In the genomic region with DNA sequence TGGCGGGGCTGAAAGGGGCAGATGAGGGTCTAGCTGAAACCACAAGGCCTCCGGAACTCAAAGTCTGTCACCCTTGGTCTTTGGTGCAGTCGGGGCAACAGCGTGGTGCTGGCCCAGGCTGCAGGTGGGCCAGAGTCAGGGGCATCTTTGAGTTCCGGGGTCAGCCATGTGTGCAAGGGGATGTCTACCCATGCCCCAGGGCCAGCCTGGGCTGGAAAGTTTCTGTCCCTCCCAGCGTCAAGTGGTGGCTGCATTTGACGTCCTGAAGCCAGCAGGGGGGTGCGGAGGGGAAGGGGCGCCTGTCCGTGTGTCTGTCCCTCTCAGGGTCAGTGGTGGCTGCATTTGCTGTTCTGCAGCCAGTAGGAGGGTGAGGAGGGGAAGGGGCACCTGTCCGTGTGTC, we compare ENCODE assay signal across 2 cellular contexts.
TF ChIP-seq lines count a peak whose summit lies in the region.

No MANE protein-coding gene starts in this region.

TF ChIP-seq in HEK293, 187 proteins besides CTCF, POLR2A, EP300 and RAD21:
- no peak for TF ChIP-seq ZNF792 (tag by site-specific recombination; IDR thresholded peaks at IDR 0.05)
- no peak for TF ChIP-seq ZNF707 (tag by site-specific recombination; IDR thresholded peaks at IDR 0.05)
- TF ChIP-seq ZNF211 (tag by site-specific recombination; IDR thresholded peaks at IDR 0.05; ENCODE audit: low read depth) = no peak
- TF ChIP-seq ZBTB20 (tag by site-specific recombination; IDR thresholded peaks at IDR 0.05) = peak; percentile 74
- TF ChIP-seq, protein P1, sequence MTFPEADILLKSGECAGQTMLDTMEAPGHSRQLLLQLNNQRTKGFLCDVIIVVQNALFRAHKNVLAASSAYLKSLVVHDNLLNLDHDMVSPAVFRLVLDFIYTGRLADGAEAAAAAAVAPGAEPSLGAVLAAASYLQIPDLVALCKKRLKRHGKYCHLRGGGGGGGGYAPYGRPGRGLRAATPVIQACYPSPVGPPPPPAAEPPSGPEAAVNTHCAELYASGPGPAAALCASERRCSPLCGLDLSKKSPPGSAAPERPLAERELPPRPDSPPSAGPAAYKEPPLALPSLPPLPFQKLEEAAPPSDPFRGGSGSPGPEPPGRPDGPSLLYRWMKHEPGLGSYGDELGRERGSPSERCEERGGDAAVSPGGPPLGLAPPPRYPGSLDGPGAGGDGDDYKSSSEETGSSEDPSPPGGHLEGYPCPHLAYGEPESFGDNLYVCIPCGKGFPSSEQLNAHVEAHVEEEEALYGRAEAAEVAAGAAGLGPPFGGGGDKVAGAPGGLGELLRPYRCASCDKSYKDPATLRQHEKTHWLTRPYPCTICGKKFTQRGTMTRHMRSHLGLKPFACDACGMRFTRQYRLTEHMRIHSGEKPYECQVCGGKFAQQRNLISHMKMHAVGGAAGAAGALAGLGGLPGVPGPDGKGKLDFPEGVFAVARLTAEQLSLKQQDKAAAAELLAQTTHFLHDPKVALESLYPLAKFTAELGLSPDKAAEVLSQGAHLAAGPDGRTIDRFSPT (tag by site-specific recombination; IDR thresholded peaks at IDR 0.05) = no peak
- TF ChIP-seq GLIS2 (tag by site-specific recombination; IDR thresholded peaks at IDR 0.05) = peak; percentile 19; the same call in 1 of the 2 replicates
- TF ChIP-seq, protein P2, sequence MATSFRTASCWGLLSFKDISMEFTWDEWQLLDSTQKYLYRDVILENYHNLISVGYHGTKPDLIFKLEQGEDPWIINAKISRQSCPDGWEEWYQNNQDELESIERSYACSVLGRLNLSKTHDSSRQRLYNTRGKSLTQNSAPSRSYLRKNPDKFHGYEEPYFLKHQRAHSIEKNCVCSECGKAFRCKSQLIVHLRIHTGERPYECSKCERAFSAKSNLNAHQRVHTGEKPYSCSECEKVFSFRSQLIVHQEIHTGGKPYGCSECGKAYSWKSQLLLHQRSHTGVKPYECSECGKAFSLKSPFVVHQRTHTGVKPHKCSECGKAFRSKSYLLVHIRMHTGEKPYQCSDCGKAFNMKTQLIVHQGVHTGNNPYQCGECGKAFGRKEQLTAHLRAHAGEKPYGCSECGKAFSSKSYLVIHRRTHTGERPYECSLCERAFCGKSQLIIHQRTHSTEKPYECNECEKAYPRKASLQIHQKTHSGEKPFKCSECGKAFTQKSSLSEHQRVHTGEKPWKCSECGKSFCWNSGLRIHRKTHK (tag by site-specific recombination; IDR thresholded peaks at IDR 0.05) = no peak
- TF ChIP-seq, protein P3, sequence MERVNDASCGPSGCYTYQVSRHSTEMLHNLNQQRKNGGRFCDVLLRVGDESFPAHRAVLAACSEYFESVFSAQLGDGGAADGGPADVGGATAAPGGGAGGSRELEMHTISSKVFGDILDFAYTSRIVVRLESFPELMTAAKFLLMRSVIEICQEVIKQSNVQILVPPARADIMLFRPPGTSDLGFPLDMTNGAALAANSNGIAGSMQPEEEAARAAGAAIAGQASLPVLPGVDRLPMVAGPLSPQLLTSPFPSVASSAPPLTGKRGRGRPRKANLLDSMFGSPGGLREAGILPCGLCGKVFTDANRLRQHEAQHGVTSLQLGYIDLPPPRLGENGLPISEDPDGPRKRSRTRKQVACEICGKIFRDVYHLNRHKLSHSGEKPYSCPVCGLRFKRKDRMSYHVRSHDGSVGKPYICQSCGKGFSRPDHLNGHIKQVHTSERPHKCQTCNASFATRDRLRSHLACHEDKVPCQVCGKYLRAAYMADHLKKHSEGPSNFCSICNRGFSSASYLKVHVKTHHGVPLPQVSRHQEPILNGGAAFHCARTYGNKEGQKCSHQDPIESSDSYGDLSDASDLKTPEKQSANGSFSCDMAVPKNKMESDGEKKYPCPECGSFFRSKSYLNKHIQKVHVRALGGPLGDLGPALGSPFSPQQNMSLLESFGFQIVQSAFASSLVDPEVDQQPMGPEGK (tag by site-specific recombination; IDR thresholded peaks at IDR 0.05) = peak; percentile 11
- TF ChIP-seq, protein P4, sequence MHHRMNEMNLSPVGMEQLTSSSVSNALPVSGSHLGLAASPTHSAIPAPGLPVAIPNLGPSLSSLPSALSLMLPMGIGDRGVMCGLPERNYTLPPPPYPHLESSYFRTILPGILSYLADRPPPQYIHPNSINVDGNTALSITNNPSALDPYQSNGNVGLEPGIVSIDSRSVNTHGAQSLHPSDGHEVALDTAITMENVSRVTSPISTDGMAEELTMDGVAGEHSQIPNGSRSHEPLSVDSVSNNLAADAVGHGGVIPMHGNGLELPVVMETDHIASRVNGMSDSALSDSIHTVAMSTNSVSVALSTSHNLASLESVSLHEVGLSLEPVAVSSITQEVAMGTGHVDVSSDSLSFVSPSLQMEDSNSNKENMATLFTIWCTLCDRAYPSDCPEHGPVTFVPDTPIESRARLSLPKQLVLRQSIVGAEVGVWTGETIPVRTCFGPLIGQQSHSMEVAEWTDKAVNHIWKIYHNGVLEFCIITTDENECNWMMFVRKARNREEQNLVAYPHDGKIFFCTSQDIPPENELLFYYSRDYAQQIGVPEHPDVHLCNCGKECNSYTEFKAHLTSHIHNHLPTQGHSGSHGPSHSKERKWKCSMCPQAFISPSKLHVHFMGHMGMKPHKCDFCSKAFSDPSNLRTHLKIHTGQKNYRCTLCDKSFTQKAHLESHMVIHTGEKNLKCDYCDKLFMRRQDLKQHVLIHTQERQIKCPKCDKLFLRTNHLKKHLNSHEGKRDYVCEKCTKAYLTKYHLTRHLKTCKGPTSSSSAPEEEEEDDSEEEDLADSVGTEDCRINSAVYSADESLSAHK (tag by site-specific recombination; IDR thresholded peaks at IDR 0.05) = no peak
- TF ChIP-seq, protein P5, sequence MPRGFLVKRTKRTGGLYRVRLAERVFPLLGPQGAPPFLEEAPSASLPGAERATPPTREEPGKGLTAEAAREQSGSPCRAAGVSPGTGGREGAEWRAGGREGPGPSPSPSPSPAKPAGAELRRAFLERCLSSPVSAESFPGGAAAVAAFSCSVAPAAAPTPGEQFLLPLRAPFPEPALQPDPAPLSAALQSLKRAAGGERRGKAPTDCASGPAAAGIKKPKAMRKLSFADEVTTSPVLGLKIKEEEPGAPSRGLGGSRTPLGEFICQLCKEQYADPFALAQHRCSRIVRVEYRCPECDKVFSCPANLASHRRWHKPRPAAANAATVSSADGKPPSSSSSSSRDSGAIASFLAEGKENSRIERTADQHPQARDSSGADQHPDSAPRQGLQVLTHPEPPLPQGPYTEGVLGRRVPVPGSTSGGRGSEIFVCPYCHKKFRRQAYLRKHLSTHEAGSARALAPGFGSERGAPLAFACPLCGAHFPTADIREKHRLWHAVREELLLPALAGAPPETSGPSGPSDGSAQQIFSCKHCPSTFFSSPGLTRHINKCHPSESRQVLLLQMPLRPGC (tag by site-specific recombination; IDR thresholded peaks at IDR 0.05) = no peak
- no peak for TF ChIP-seq ZNF585B (tag by site-specific recombination; IDR thresholded peaks at IDR 0.05)
- TF ChIP-seq ZNF654 (tag by site-specific recombination; IDR thresholded peaks at IDR 0.05; ENCODE audit: low read depth) = no peak

TF ChIP-seq in GM12878, 131 proteins besides CTCF, POLR2A, EP300 and RAD21:
- no peak for TF ChIP-seq TBL1XR1 (IDR thresholded peaks at IDR 0.05; ENCODE audit: low read depth, low read length)
- TF ChIP-seq STAT1 (conservative IDR thresholded peaks at IDR 0.05) = no peak
- TF ChIP-seq, protein P6, sequence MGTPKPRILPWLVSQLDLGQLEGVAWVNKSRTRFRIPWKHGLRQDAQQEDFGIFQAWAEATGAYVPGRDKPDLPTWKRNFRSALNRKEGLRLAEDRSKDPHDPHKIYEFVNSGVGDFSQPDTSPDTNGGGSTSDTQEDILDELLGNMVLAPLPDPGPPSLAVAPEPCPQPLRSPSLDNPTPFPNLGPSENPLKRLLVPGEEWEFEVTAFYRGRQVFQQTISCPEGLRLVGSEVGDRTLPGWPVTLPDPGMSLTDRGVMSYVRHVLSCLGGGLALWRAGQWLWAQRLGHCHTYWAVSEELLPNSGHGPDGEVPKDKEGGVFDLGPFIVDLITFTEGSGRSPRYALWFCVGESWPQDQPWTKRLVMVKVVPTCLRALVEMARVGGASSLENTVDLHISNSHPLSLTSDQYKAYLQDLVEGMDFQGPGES (IDR thresholded peaks at IDR 0.05) = no peak
- TF ChIP-seq MYC (IDR thresholded peaks at IDR 0.05; ENCODE audit: insufficient read depth, insufficient read length, insufficient replicate concordance, low read length, severe bottlenecking) = peak; percentile 37
- TF ChIP-seq, protein P7, sequence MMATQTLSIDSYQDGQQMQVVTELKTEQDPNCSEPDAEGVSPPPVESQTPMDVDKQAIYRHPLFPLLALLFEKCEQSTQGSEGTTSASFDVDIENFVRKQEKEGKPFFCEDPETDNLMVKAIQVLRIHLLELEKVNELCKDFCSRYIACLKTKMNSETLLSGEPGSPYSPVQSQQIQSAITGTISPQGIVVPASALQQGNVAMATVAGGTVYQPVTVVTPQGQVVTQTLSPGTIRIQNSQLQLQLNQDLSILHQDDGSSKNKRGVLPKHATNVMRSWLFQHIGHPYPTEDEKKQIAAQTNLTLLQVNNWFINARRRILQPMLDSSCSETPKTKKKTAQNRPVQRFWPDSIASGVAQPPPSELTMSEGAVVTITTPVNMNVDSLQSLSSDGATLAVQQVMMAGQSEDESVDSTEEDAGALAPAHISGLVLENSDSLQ (IDR thresholded peaks at IDR 0.05) = no peak
- TF ChIP-seq TCF7 (IDR thresholded peaks at IDR 0.05; ENCODE audit: borderline replicate concordance) = no peak
- no peak for TF ChIP-seq ZNF274 (IDR thresholded peaks at IDR 0.05; ENCODE audit: insufficient read depth, insufficient read length)
- TF ChIP-seq TARDBP (IDR thresholded peaks at IDR 0.05; ENCODE audit: borderline replicate concordance) = no peak
- TF ChIP-seq, protein P8, sequence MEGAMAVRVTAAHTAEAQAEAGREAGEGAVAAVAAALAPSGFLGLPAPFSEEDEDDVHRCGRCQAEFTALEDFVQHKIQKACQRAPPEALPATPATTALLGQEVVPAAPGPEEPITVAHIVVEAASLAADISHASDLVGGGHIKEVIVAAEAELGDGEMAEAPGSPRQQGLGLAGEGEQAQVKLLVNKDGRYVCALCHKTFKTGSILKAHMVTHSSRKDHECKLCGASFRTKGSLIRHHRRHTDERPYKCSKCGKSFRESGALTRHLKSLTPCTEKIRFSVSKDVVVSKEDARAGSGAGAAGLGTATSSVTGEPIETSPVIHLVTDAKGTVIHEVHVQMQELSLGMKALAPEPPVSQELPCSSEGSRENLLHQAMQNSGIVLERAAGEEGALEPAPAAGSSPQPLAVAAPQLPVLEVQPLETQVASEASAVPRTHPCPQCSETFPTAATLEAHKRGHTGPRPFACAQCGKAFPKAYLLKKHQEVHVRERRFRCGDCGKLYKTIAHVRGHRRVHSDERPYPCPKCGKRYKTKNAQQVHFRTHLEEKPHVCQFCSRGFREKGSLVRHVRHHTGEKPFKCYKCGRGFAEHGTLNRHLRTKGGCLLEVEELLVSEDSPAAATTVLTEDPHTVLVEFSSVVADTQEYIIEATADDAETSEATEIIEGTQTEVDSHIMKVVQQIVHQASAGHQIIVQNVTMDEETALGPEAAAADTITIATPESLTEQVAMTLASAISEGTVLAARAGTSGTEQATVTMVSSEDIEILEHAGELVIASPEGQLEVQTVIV (IDR thresholded peaks at IDR 0.05; ENCODE audit: borderline replicate concordance, partially characterized antibody) = no peak
- TF ChIP-seq, protein P9, sequence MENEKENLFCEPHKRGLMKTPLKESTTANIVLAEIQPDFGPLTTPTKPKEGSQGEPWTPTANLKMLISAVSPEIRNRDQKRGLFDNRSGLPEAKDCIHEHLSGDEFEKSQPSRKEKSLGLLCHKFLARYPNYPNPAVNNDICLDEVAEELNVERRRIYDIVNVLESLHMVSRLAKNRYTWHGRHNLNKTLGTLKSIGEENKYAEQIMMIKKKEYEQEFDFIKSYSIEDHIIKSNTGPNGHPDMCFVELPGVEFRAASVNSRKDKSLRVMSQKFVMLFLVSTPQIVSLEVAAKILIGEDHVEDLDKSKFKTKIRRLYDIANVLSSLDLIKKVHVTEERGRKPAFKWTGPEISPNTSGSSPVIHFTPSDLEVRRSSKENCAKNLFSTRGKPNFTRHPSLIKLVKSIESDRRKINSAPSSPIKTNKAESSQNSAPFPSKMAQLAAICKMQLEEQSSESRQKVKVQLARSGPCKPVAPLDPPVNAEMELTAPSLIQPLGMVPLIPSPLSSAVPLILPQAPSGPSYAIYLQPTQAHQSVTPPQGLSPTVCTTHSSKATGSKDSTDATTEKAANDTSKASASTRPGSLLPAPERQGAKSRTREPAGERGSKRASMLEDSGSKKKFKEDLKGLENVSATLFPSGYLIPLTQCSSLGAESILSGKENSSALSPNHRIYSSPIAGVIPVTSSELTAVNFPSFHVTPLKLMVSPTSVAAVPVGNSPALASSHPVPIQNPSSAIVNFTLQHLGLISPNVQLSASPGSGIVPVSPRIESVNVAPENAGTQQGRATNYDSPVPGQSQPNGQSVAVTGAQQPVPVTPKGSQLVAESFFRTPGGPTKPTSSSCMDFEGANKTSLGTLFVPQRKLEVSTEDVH (IDR thresholded peaks at IDR 0.05; ENCODE audit: low read depth, partially characterized antibody) = no peak
- TF ChIP-seq RELA (IDR thresholded peaks at IDR 0.05; ENCODE audit: borderline replicate concordance, partially characterized antibody) = peak; percentile 21
- 0 out of 2 replicates have a peak, but pooled peaks have one; percentile 16 for TF ChIP-seq MXI1 (IDR thresholded peaks at IDR 0.05; ENCODE audit: low read depth, low read length)
TF ChIP-seq in GM12878: peak in this region for 3.
